Comparison of ENCODE assay signal across 9 cellular contexts in the genomic region with DNA sequence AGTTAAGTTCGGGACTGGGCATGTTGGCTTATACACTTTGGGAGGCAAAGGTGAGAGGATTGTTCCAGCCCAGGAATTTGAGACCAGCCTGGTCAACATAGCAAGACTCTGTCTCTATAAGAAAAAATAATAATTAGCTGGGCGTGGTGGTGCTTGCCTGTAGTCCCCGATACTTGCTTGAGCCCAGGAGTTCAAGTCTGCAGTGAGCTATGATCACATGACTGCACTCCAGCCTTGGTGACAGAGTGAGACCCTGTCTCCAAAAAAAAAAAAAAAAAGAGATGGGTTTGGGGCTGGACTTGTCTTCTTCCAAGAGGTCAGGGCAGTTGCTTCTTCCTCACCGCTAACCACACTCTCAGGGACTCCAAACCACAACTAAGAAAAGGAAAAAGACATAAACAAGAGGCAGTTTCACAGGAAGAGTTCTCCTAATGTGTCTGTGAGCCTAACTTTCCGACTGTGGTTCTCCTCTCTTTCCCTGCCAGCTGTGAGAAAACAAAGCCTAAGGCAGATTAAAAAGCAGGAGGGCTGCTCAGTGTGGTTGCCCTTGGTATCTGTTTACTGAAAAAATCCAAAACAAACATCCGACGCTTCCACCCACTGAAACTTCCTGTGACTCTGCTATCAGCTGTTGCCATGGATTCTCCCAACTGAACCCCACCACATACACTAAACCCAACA. TPM values are rescaled to one million over a fixed set of nuclear protein-coding genes. Genes with fewer than 3 reads are reported as not detected.
DNase-seq lines count a peak whose midpoint lies in the region; ATAC-seq and TF ChIP-seq lines count a peak whose summit lies in the region.
"Had no signal": no experiment of that assay in that cellular context is flagged by ENCODE, and none has a peak within 500 bp of the region (broad histone marks: within the 10 kb centered on the region; RNA-seq: fewer than 3 reads in every experiment).

No MANE protein-coding gene starts in this region.

- DNase-seq in SK-N-SH, result no peak
- DNase-seq in RPMI8226, result peak; percentile 54
- peak; percentile 69 to 93 for DNase-seq in fibroblast of lung (ENCODE audit: low read depth in 2 of 2)
- no peak for DNase-seq in NCI-H510A (lab: John Stamatoyannopoulos, UW)
- no peak for DNase-seq in middle frontal gyrus (ENCODE audit: extremely low spot score, low spot score)

- peaks cover 51% of the 10 kb centered on the region for H3K27me3 Mint-ChIP-seq in stimulated activated naive CD8-positive, alpha-beta T cell treated with anti-CD3 and anti-CD28 coated beads, Interleukin-15, Interleukin-2, amounts not matched to agents 100 ng/mL and 50 ng/mL, for 24 hours

- peaks cover 80% of the 10 kb centered on the region for H3F3A ChIP-seq in SK-N-SH (replicated peaks; ENCODE audit: insufficient read depth)

- H3K9me3 Mint-ChIP-seq in stimulated activated naive CD8-positive, alpha-beta T cell treated with anti-CD3 and anti-CD28 coated beads, Interleukin-15, Interleukin-2, amounts not matched to agents 100 ng/mL and 50 ng/mL, for 24 hours, result no peaks in the 10 kb centered on the region

- peak overlapping the region; percentile 9 for H3K4me3 Mint-ChIP-seq in stimulated activated naive CD8-positive, alpha-beta T cell treated with anti-CD3 and anti-CD28 coated beads, Interleukin-15, Interleukin-2, amounts not matched to agents 100 ng/mL and 50 ng/mL, for 24 hours

- H3K4me1 Mint-ChIP-seq in stimulated activated naive CD8-positive, alpha-beta T cell treated with anti-CD3 and anti-CD28 coated beads, Interleukin-15, Interleukin-2, amounts not matched to agents 100 ng/mL and 50 ng/mL, for 24 hours (ENCODE audit: low read depth), result peaks cover 39% of the 10 kb centered on the region

- no peaks in the 10 kb centered on the region for H3K27me3 ChIP-seq in SK-N-SH (ENCODE audit: insufficient read depth)
- no peaks in the 10 kb centered on the region for H3K27me3 ChIP-seq in fibroblast of lung (ENCODE audit: control insufficient read depth, insufficient read depth, low read length)

- peak overlapping the region; percentile 28 for H3K27ac Mint-ChIP-seq in stimulated activated naive CD8-positive, alpha-beta T cell treated with anti-CD3 and anti-CD28 coated beads, Interleukin-15, Interleukin-2, amounts not matched to agents 100 ng/mL and 50 ng/mL, for 24 hours

- 73% methylated on average over 7 of the region's 7 CpGs for WGBS in SK-N-SH (ENCODE audit: low lambda C conversion rate)

- TF ChIP-seq CTCF in SK-N-SH (IDR thresholded peaks at IDR 0.05), result no peak
- TF ChIP-seq CTCF in fibroblast of lung (conservative IDR thresholded peaks at IDR 0.05 in 1 of 2, IDR thresholded peaks at IDR 0.05 in 1 of 2; ENCODE audit: low read depth in 1 of 2, low read length in 2 of 2), result no peak

- H3K9ac ChIP-seq in SK-N-SH, result peak overlapping the region; percentile 39
- peak overlapping the region; percentile 57 for H3K9ac ChIP-seq in fibroblast of lung (ENCODE audit: insufficient read depth, low read length)

- TF ChIP-seq EP300 in SK-N-SH (IDR thresholded peaks at IDR 0.05; ENCODE audit: borderline replicate concordance in 1 of 2, low read depth in 1 of 2, low read length in 1 of 2), result no peak

- ATAC-seq in SK-N-SH treated with all-trans-retinoic acid at 6 μM for 48 hours (no peak), GM18873 (IDR thresholded peaks at IDR 0.05; ENCODE audit: low FRiP score, unreplicated experiment) (no peak)

- POLR2A ChIA-PET in SK-N-SH (lab: Yijun Ruan, JAX), result interaction anchor here (0.7 kb wide), 1 partner anchor 11 kb away, joined by 5 read pairs; no protein-coding TSS in a partner anchor

- H3K79me2 ChIP-seq in SK-N-SH (ENCODE audit: insufficient read depth) (peaks cover 64% of the 10 kb centered on the region), fibroblast of lung (ENCODE audit: control insufficient read depth, insufficient read depth, low read length) (peaks cover 25% of the 10 kb centered on the region)

- H3K4me2 ChIP-seq in SK-N-SH (peak overlapping the region; percentile 12; the same call in 1 of the 2 replicates), fibroblast of lung (ENCODE audit: extremely low read depth, insufficient read depth, low read length) (no peak overlapping the region)

- no peak for TF ChIP-seq RAD21 in SK-N-SH (IDR thresholded peaks at IDR 0.05; ENCODE audit: low read length)

- H3K9me3 ChIP-seq in SK-N-SH, result no peaks in the 10 kb centered on the region
- no peaks in the 10 kb centered on the region for H3K9me3 ChIP-seq in fibroblast of lung (ENCODE audit: control insufficient read depth, insufficient read depth, low read depth, low read length)

- no peaks in the 10 kb centered on the region for H3K36me3 Mint-ChIP-seq in stimulated activated naive CD8-positive, alpha-beta T cell treated with anti-CD3 and anti-CD28 coated beads, Interleukin-15, Interleukin-2, amounts not matched to agents 100 ng/mL and 50 ng/mL, for 24 hours (ENCODE audit: low read depth)

- H3K4me3 ChIP-seq in SK-N-SH (ENCODE audit: low read depth in 2 of 2, low read length in 1 of 2), result no peak overlapping the region
- H3K4me3 ChIP-seq in fibroblast of lung (replicated peaks in 1 of 4; ENCODE audit: control extremely low read depth in 1 of 4, insufficient read depth in 1 of 4, low read depth in 3 of 4, low read length in 4 of 4), result no peak overlapping the region

- H2AFZ ChIP-seq in SK-N-SH (ENCODE audit: low read depth), result no peak overlapping the region
- H2AFZ ChIP-seq in fibroblast of lung (ENCODE audit: low read length), result no peak overlapping the region

- CTCF ChIA-PET in SK-N-SH (lab: Yijun Ruan, JAX), result interaction anchor here (1.2 to 3.4 kb wide), 7 partner anchors 13 to 230 kb away, joined by 4 to 19 read pairs (median 8); no protein-coding TSS in a partner anchor

- H3K9me2 ChIP-seq in SK-N-SH, result no peaks in the 10 kb centered on the region

- H3K27ac ChIP-seq in SK-N-SH (ENCODE audit: low read depth in 2 of 2, low read length in 1 of 2), result peak overlapping the region in 1 of 2 experiments; percentile 98; a peak in 2 of 4 replicates
- H3K27ac ChIP-seq in fibroblast of lung (ENCODE audit: insufficient read depth, low read length), result peak overlapping the region; percentile 92

- H3K36me3 ChIP-seq in SK-N-SH (replicated peaks in 1 of 2; ENCODE audit: control insufficient read depth in 1 of 2, insufficient read depth in 2 of 2, low read length in 1 of 2) (peaks cover 0 to 24% of the 10 kb centered on the region in 2 experiments), fibroblast of lung (ENCODE audit: control insufficient read depth, insufficient read depth, low read length) (peaks cover 7% of the 10 kb centered on the region)

- H3K4me1 ChIP-seq in SK-N-SH (ENCODE audit: control insufficient read depth in 1 of 2, insufficient read depth in 2 of 2, low read depth in 1 of 2, low read length in 1 of 2) (peaks cover 14 to 43% of the 10 kb centered on the region in 2 experiments; a peak in 3 of 4 replicates), fibroblast of lung (ENCODE audit: control insufficient read depth, extremely low read depth, insufficient read depth, low read length) (peaks cover 28% of the 10 kb centered on the region)

- peaks cover 25% of the 10 kb centered on the region for H4K20me1 ChIP-seq in SK-N-SH (ENCODE audit: insufficient read depth)
- no peaks in the 10 kb centered on the region for H4K20me1 ChIP-seq in fibroblast of lung (ENCODE audit: control insufficient read depth, extremely low read depth, insufficient read depth, low read length)

RNA-seq across cellular contexts. Expression of a gene that starts 2.4 kb away (rescaled TPM):
- polyA plus RNA-seq in SK-N-SH (2012; rRNA removed), result 4,174 and 5,753 TPM in 2 replicates
- 2,518 and 3,426 TPM in 2 replicates for polyA plus RNA-seq in SK-N-SH (2012; cell fraction: cytosol; rRNA removed)
- 3,662 and 5,083 TPM in 2 replicates for polyA plus RNA-seq in SK-N-SH (2012; cell fraction: nucleus; rRNA removed)
- 41.3 and 167 TPM in 2 replicates for total RNA-seq in fibroblast of lung
- polyA plus RNA-seq in fibroblast of lung, result 679 and 1,153 TPM in 2 replicates
- polyA plus RNA-seq in fibroblast of lung (2012), result 413 and 685 TPM in 2 replicates
- polyA minus RNA-seq in fibroblast of lung (ENCODE audit: low replicate concordance), result 763 and 1,105 TPM in 2 replicates

RNA-seq across cellular contexts. Expression of a gene that starts 29.8 kb away (rescaled TPM):
- polyA plus RNA-seq in SK-N-SH (2012; rRNA removed) (616 and 704 TPM in 2 replicates), fibroblast of lung (128 and 185 TPM in 2 replicates)
- polyA plus RNA-seq in SK-N-SH (2012; cell fraction: cytosol; rRNA removed), result 481 and 593 TPM in 2 replicates
- polyA plus RNA-seq in SK-N-SH (2012; cell fraction: nucleus; rRNA removed), result 340 and 390 TPM in 2 replicates
- total RNA-seq in fibroblast of lung, result 127 and 139 TPM in 2 replicates
- 136 and 181 TPM in 2 replicates for polyA plus RNA-seq in fibroblast of lung (2012)
- 78.8 and 128 TPM in 2 replicates for polyA minus RNA-seq in fibroblast of lung (ENCODE audit: low replicate concordance)

RNA-seq across cellular contexts. Expression of a gene that starts 39.2 kb away (rescaled TPM):
- 2.5 and 2.9 TPM in 2 replicates for polyA plus RNA-seq in SK-N-SH (2012; rRNA removed)
- polyA plus RNA-seq in SK-N-SH (2012; cell fraction: cytosol; rRNA removed), result 2.4 TPM in 2 replicates
- polyA plus RNA-seq in SK-N-SH (2012; cell fraction: nucleus; rRNA removed), result 7.4 and 7.8 TPM in 2 replicates
- total RNA-seq in fibroblast of lung, result 21.8 and 27.6 TPM in 2 replicates
- 4.7 and 6.0 TPM in 2 replicates for polyA plus RNA-seq in fibroblast of lung
- 11.3 and 16.2 TPM in 2 replicates for polyA plus RNA-seq in fibroblast of lung (2012)
- 9.5 and 9.6 TPM in 2 replicates for polyA minus RNA-seq in fibroblast of lung (ENCODE audit: low replicate concordance)

RNA-seq across cellular contexts. Expression of a gene that starts 40.9 kb away (rescaled TPM):
- polyA plus RNA-seq in SK-N-SH (2012; rRNA removed) (17.4 and 54.3 TPM in 2 replicates), fibroblast of lung (0.14 TPM in 1 of 2 replicates, not detected in the other)
- 48.7 and 59.7 TPM in 2 replicates for polyA plus RNA-seq in SK-N-SH (2012; cell fraction: cytosol; rRNA removed)
- polyA plus RNA-seq in SK-N-SH (2012; cell fraction: nucleus; rRNA removed), result 65.5 and 96.9 TPM in 2 replicates
- total RNA-seq in fibroblast of lung, result 0.26 and 0.66 TPM in 2 replicates
- 0.10 and 1.5 TPM in 2 replicates for polyA plus RNA-seq in fibroblast of lung (2012)
- polyA minus RNA-seq in fibroblast of lung (ENCODE audit: low replicate concordance), result 0.15 TPM in 1 of 2 replicates, not detected in the other
- total RNA-seq: subcutaneous adipose tissue had no signal

RNA-seq across cellular contexts. Expression of a gene that starts 55.6 kb away (rescaled TPM):
- polyA plus RNA-seq in SK-N-SH (2012; rRNA removed) (0.64 and 0.68 TPM in 2 replicates), fibroblast of lung (not detected in 2 replicates)
- 0.51 and 0.62 TPM in 2 replicates for polyA plus RNA-seq in SK-N-SH (2012; cell fraction: cytosol; rRNA removed)
- 3.7 and 7.0 TPM in 2 replicates for polyA plus RNA-seq in SK-N-SH (2012; cell fraction: nucleus; rRNA removed)
- not detected in 2 replicates for total RNA-seq in fibroblast of lung
- polyA plus RNA-seq in fibroblast of lung (2012), result not detected in 2 replicates
- polyA minus RNA-seq in fibroblast of lung (ENCODE audit: low replicate concordance), result not detected in 2 replicates
- total RNA-seq: subcutaneous adipose tissue had no signal

Comparison
In these comparisons a context has a peak if more than half of its experiments do, and no peak if none do; other contexts are left out.
1. DNase-seq: peak in RPMI8226 (single experiment) and fibroblast of lung (2 of 2); none in SK-N-SH (single experiment), NCI-H510A (single experiment) and middle frontal gyrus (single experiment).